ENCODE assay signal across 10 cellular contexts in genomic region chr7:31488562-31489203, GRCh38. TPM values are rescaled to one million over a fixed set of nuclear protein-coding genes. Genes with fewer than 3 reads are reported as not detected.
DNase-seq lines count a peak whose midpoint lies in the region; ATAC-seq and TF ChIP-seq lines count a peak whose summit lies in the region.
"Had no signal": no experiment of that assay in that cellular context is flagged by ENCODE, and none has a peak within 500 bp of the region (broad histone marks: within the 10 kb centered on the region; RNA-seq: fewer than 3 reads in every experiment).

No MANE protein-coding gene starts in this region.

- ATAC-seq in GM19438 (IDR thresholded peaks at IDR 0.05; ENCODE audit: low read depth, unreplicated experiment): peak; percentile 96
- ATAC-seq in HG03342 (IDR thresholded peaks at IDR 0.05; ENCODE audit: unreplicated experiment): peak; percentile 99
- peak; percentile 60 to 77 for ATAC-seq in lower lobe of right lung

- H3K27ac ChIP-seq in lower lobe of right lung (no peak overlapping the region), ovary (no peak overlapping the region)

- DNase-seq in NK-92 treated with Interleukin-12 subunit alpha and Interleukin-12 subunit beta, amount 100 ng/mL, for 24 hours (lab: John Stamatoyannopoulos, UW): peak; percentile 29
- DNase-seq in NK-92 (lab: John Stamatoyannopoulos, UW; ENCODE audit: unreplicated experiment) (no peak), NOMO-1 treated with dmso at 0.1 percent for 144 hours (lab: John Stamatoyannopoulos, UW; ENCODE audit: unreplicated experiment) (peak; percentile 11), T47D (ENCODE audit: low read depth in 1 of 2, low spot score in 1 of 2) (peak; percentile 25 to 75), lower lobe of right lung (peak; percentile 54), ovary (no peak)

- H3K4me3 ChIP-seq in lower lobe of right lung (no peak overlapping the region), ovary (no peak overlapping the region)

- H3K9me3 ChIP-seq in lower lobe of right lung (no peaks in the 10 kb centered on the region), ovary (no peaks in the 10 kb centered on the region)

- 34 to 42% (median 41%) methylated on average over 15 of the region's 15 CpGs for WGBS in ovary, 3 donors

- no peak for TF ChIP-seq POLR2A in ovary (IDR thresholded peaks at IDR 0.05)

- in situ Hi-C loops in T47D (cut with HindIII; ENCODE audit: low pct_unique_long_range_greater_than_20kb, low sequenced_read_pairs): no loop called here

- H3K36me3 ChIP-seq in lower lobe of right lung (no peaks in the 10 kb centered on the region), ovary (no peaks in the 10 kb centered on the region)

- H3K27me3 ChIP-seq in lower lobe of right lung (ENCODE audit: low read depth) (no peaks in the 10 kb centered on the region), ovary (no peaks in the 10 kb centered on the region)

- TF ChIP-seq CTCF in lower lobe of right lung (IDR thresholded peaks at IDR 0.05) (peak; percentile 67), ovary (IDR thresholded peaks at IDR 0.05) (no peak)

- no peak for TF ChIP-seq EP300 in ovary (IDR thresholded peaks at IDR 0.05)

- intact Hi-C loops in lower lobe of right lung (cut with DNase I): no loop called here
- intact Hi-C loops in ovary (cut with DNase I): no loop called here

- H3K4me1 ChIP-seq in lower lobe of right lung: no peaks in the 10 kb centered on the region
- no peaks in the 10 kb centered on the region for H3K4me1 ChIP-seq in ovary (ENCODE audit: insufficient read depth)

RNA-seq across cellular contexts. Expression of gene ITPRID1, which starts 25.2 kb away (rescaled TPM):
- total RNA-seq in lower lobe of right lung (0.59 TPM), ovary (not detected)
- polyA plus RNA-seq in ovary: under 1 TPM in 1 of 2 donors, not detected in 1; 0.20 TPM
- total RNA-seq: CD4-positive, alpha-beta T cell; urinary bladder had no signal
- polyA plus RNA-seq: urinary bladder had no signal

Comparison
In these comparisons a context has a peak if more than half of its experiments do, and no peak if none do; other contexts are left out.
1. DNase-seq: peak in NK-92 treated with Interleukin-12 subunit alpha and Interleukin-12 subunit beta, amount 100 ng/mL, for 24 hours (single experiment), NOMO-1 treated with dmso at 0.1 percent for 144 hours (single experiment), T47D (2 of 2) and lower lobe of right lung (single experiment); none in NK-92 (single experiment) and ovary (0 of 5).
2. Peak in every context shown above with its lines, with median percentiles within 50 percentile points of each other: ATAC-seq.